ENCODE assay signal across 8 cellular contexts in genomic region chr3:129439817-129440647, GRCh38. TPM values are rescaled to one million over a fixed set of nuclear protein-coding genes. Genes with fewer than 3 reads are reported as not detected.
DNase-seq lines count a peak whose midpoint lies in the region; ATAC-seq lines count a peak whose summit lies in the region.

A gene with protein sequence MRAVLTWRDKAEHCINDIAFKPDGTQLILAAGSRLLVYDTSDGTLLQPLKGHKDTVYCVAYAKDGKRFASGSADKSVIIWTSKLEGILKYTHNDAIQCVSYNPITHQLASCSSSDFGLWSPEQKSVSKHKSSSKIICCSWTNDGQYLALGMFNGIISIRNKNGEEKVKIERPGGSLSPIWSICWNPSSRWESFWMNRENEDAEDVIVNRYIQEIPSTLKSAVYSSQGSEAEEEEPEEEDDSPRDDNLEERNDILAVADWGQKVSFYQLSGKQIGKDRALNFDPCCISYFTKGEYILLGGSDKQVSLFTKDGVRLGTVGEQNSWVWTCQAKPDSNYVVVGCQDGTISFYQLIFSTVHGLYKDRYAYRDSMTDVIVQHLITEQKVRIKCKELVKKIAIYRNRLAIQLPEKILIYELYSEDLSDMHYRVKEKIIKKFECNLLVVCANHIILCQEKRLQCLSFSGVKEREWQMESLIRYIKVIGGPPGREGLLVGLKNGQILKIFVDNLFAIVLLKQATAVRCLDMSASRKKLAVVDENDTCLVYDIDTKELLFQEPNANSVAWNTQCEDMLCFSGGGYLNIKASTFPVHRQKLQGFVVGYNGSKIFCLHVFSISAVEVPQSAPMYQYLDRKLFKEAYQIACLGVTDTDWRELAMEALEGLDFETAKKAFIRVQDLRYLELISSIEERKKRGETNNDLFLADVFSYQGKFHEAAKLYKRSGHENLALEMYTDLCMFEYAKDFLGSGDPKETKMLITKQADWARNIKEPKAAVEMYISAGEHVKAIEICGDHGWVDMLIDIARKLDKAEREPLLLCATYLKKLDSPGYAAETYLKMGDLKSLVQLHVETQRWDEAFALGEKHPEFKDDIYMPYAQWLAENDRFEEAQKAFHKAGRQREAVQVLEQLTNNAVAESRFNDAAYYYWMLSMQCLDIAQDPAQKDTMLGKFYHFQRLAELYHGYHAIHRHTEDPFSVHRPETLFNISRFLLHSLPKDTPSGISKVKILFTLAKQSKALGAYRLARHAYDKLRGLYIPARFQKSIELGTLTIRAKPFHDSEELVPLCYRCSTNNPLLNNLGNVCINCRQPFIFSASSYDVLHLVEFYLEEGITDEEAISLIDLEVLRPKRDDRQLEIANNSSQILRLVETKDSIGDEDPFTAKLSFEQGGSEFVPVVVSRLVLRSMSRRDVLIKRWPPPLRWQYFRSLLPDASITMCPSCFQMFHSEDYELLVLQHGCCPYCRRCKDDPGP (plus strand): TSS chr3:129440224. CDS start chr3:129440331, 107 bp downstream.
MBD4 (minus strand) TSS chr3:129439948; CDS start chr3:129439833, 115 bp downstream.

- intact Hi-C loops in aorta (cut with DNase I): loop anchor here in 1 of 2 donors (5.0 kb wide), 1 partner anchor 167 kb away; the partner anchor contains the start of gene PLXND1

- peak; percentile 100 for DNase-seq in NCI-H2081 (lab: John Stamatoyannopoulos, UW)
- peak; percentile 99 for DNase-seq in T1000 (lab: John Stamatoyannopoulos, UW)
- DNase-seq in astrocyte of the hippocampus (ENCODE audit: low read depth, low spot score): peak; percentile 100
- DNase-seq in hepatic stellate cell (ENCODE audit: low spot score): peak; percentile 99
- DNase-seq in aorta: peak; percentile 98 to 99

- WGBS in aorta, 2 donors: 0% methylated on average over 67 to 77 of the region's 77 CpGs

- H3K27ac ChIP-seq in rectal smooth muscle tissue (ENCODE audit: low read depth, low read length) (peak within 1 kb of the TSS; percentile 89), aorta (ENCODE audit: low read depth in 1 of 2, low read length in 2 of 2) (peak within 1 kb of the TSS; percentile 16 to 58)

- H3K36me3 ChIP-seq in rectal smooth muscle tissue (ENCODE audit: control insufficient read depth, insufficient read depth, low read length) (peaks cover 4% of the 10 kb centered on the region), aorta (ENCODE audit: control insufficient read depth in 1 of 2, insufficient read depth in 2 of 2, low read length in 1 of 2) (no peaks in the 10 kb centered on the region)

- H3K4me3 ChIP-seq in rectal smooth muscle tissue (ENCODE audit: low read length) (peak within 1 kb of the TSS; percentile 87), aorta (ENCODE audit: low read length in 2 of 2) (peak within 1 kb of the TSS; percentile 73 to 80)

- ATAC-seq in GM18508 (IDR thresholded peaks at IDR 0.05; ENCODE audit: insufficient read depth, unreplicated experiment): peak; percentile 83
- peak; percentile 86 for ATAC-seq in HG03025 (IDR thresholded peaks at IDR 0.05; ENCODE audit: low FRiP score, unreplicated experiment)
- peak; percentile 97 for ATAC-seq in aorta (ENCODE audit: low FRiP score)

- peaks cover 8% of the 10 kb centered on the region for H3K4me1 ChIP-seq in rectal smooth muscle tissue (ENCODE audit: control insufficient read depth, insufficient read depth, low read length)
- peaks cover 0 to 4% of the 10 kb centered on the region in 2 donors for H3K4me1 ChIP-seq in aorta (ENCODE audit: control insufficient read depth in 1 of 2, insufficient read depth in 2 of 2, low read length in 2 of 2)

- H3K27me3 ChIP-seq in rectal smooth muscle tissue (ENCODE audit: control insufficient read depth, insufficient read depth, low read length) (no peaks in the 10 kb centered on the region), aorta (ENCODE audit: control insufficient read depth in 1 of 2, insufficient read depth in 2 of 2, low read length in 1 of 2) (no peaks in the 10 kb centered on the region)

- peak within 1 kb of the TSS; percentile 92 for H3K9ac ChIP-seq in rectal smooth muscle tissue (ENCODE audit: low read length)

- no peaks in the 10 kb centered on the region for H3K9me3 ChIP-seq in aorta (ENCODE audit: control insufficient read depth, low read length)

RNA-seq across cellular contexts. Expression of the first gene that starts in this region (rescaled TPM):
- 10 to 100 TPM; 30.8 to 33.5 TPM for total RNA-seq in aorta
- 10 to 100 TPM; 10.1 to 41.2 TPM for polyA plus RNA-seq in aorta

RNA-seq across cellular contexts. Expression of gene MBD4, which starts in this region (rescaled TPM):
- total RNA-seq in aorta: 10 to 100 TPM; 23.9 to 31.2 TPM
- polyA plus RNA-seq in aorta: 10 to 100 TPM; 18.7 to 28.7 TPM

Comparison
In these comparisons a context has a peak if more than half of its experiments do, and no peak if none do; other contexts are left out.
1. Peak in every context shown above with its lines: DNase-seq, ATAC-seq, H3K4me3 ChIP-seq and H3K27ac ChIP-seq.